ENCODE assay signal across 23 cellular contexts in the genomic region with DNA sequence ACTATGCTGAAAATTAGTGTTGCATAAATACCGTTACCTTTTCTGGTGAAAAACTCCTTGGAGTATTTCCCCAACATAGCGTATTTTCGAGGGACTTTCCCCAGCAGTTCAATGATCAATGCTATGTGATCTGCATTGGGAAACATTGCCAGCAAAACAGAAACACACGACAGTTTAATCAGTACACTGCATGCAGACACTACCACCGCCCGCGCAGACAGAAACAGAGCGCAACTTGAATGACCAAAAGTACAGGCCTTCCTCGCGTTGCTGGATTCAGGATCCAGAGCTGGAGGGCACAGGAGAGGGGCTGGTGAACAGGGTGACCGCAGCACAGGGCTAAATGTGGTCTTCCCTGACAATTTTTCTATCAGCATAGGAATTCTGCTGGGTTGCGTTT.
DNase-seq lines count a peak whose midpoint lies in the region; ATAC-seq, FAIRE-seq and TF ChIP-seq lines count a peak whose summit lies in the region.
"Had no signal": no experiment of that assay in that cellular context is flagged by ENCODE, and none has a peak within 500 bp of the region (broad histone marks: within the 10 kb centered on the region; RNA-seq: fewer than 3 reads in every experiment).

No MANE protein-coding gene starts in this region.

- no peak overlapping the region for H2AFZ ChIP-seq in KMS-11 (ENCODE audit: low read depth)
- H2AFZ ChIP-seq: PC-9 had no signal

- peaks cover 20% of the 10 kb centered on the region for H3K4me1 Mint-ChIP-seq in activated CD4-positive, alpha-beta T cell treated with anti-CD3 and anti-CD28 coated beads, Interleukin-2, amount 10 ng/mL, durations not matched to agents 7 days and 5 days
- H3K4me1 Mint-ChIP-seq in activated T-helper 17 cell treated with anti-CD3 and anti-CD28 coated beads, Interleukin-2, amount 50 U/mL, for 72 hours: peaks cover 13% of the 10 kb centered on the region
- no peaks in the 10 kb centered on the region for H3K4me1 Mint-ChIP-seq in osteocyte (ENCODE audit: unreplicated experiment)
- H3K4me1 Mint-ChIP-seq: CD14-positive monocyte had no signal

- H3K4me3 Mint-ChIP-seq in activated CD4-positive, alpha-beta T cell treated with anti-CD3 and anti-CD28 coated beads, Interleukin-2, amount 10 ng/mL, durations not matched to agents 7 days and 5 days: no peak overlapping the region
- H3K4me3 Mint-ChIP-seq in activated T-helper 17 cell treated with anti-CD3 and anti-CD28 coated beads, Interleukin-2, amount 50 U/mL, for 72 hours: no peak overlapping the region
- no peak overlapping the region for H3K4me3 Mint-ChIP-seq in osteocyte (ENCODE audit: unreplicated experiment)
- H3K4me3 Mint-ChIP-seq: CD14-positive monocyte had no signal

- H3K27ac ChIP-seq in KMS-11 (peak overlapping the region; percentile 92), right lobe of liver (no peak overlapping the region)
- H3K27ac ChIP-seq: 22Rv1, PC-9, SJCRH30 had no signal

- H3K36me3 Mint-ChIP-seq in activated CD4-positive, alpha-beta T cell treated with anti-CD3 and anti-CD28 coated beads, Interleukin-2, amount 10 ng/mL, durations not matched to agents 7 days and 5 days (ENCODE audit: low read depth): peaks cover 43% of the 10 kb centered on the region
- H3K36me3 Mint-ChIP-seq in activated T-helper 17 cell treated with anti-CD3 and anti-CD28 coated beads, Interleukin-2, amount 50 U/mL, for 72 hours (ENCODE audit: low read depth): peaks cover 66% of the 10 kb centered on the region
- peaks cover 25% of the 10 kb centered on the region for H3K36me3 Mint-ChIP-seq in osteocyte (ENCODE audit: unreplicated experiment)

- peaks cover 5% of the 10 kb centered on the region; the same call in 1 of the 2 replicates for H3K36me3 ChIP-seq in KMS-11 (ENCODE audit: insufficient read depth)
- H3K36me3 ChIP-seq in right lobe of liver: no peaks in the 10 kb centered on the region
- H3K36me3 ChIP-seq: BE2C had no signal

- H3K4me2 ChIP-seq in KMS-11: peak overlapping the region; percentile 86
- H3K4me2 ChIP-seq: PC-9 had no signal

- no peak overlapping the region for H3K9ac ChIP-seq in KMS-11

- no peaks in the 10 kb centered on the region for H4K20me1 ChIP-seq in KMS-11 (ENCODE audit: insufficient read depth)

- no peak for FAIRE-seq in frontal cortex (lab: Jason Lieb, UNC)
- FAIRE-seq: GM19239 had no signal

- 40% methylated on average over 12 of the region's 12 CpGs for WGBS in right lobe of liver (ENCODE audit: insufficient coverage, low coverage, low lambda C conversion rate, missing lambda C conversion rate)

- POLR2A ChIA-PET in activated CD4-positive, alpha-beta T cell treated with anti-CD3 and anti-CD28 coated beads, Interleukin-2, amount 10 ng/mL, durations not matched to agents 7 days and 5 days (lab: Charles Lee): no interaction called here

- no peaks in the 10 kb centered on the region for H3K9me3 ChIP-seq in right lobe of liver
- H3K9me3 ChIP-seq: BE2C, SJCRH30 had no signal

- peaks cover 44% of the 10 kb centered on the region for H3K79me2 ChIP-seq in KMS-11 (ENCODE audit: insufficient read depth, low read depth)

- peak overlapping the region; percentile 11 for H3K27ac Mint-ChIP-seq in activated CD4-positive, alpha-beta T cell treated with anti-CD3 and anti-CD28 coated beads, Interleukin-2, amount 10 ng/mL, durations not matched to agents 7 days and 5 days
- peak overlapping the region; percentile 36 for H3K27ac Mint-ChIP-seq in activated T-helper 17 cell treated with anti-CD3 and anti-CD28 coated beads, Interleukin-2, amount 50 U/mL, for 72 hours
- no peak overlapping the region for H3K27ac Mint-ChIP-seq in osteocyte (ENCODE audit: unreplicated experiment)

- no peaks in the 10 kb centered on the region for H3K9me3 Mint-ChIP-seq in activated CD4-positive, alpha-beta T cell treated with anti-CD3 and anti-CD28 coated beads, Interleukin-2, amount 10 ng/mL, durations not matched to agents 7 days and 5 days
- no peaks in the 10 kb centered on the region for H3K9me3 Mint-ChIP-seq in activated T-helper 17 cell treated with anti-CD3 and anti-CD28 coated beads, Interleukin-2, amount 50 U/mL, for 72 hours
- H3K9me3 Mint-ChIP-seq in osteocyte (ENCODE audit: unreplicated experiment): no peaks in the 10 kb centered on the region
- H3K9me3 Mint-ChIP-seq: CD14-positive monocyte had no signal

- TF ChIP-seq POLR2A in right lobe of liver (IDR thresholded peaks at IDR 0.05): no peak

- H3K27me3 ChIP-seq in KMS-11 (ENCODE audit: insufficient read depth, low read depth) (no peaks in the 10 kb centered on the region), right lobe of liver (no peaks in the 10 kb centered on the region)
- H3K27me3 ChIP-seq: BE2C, SJCRH30 had no signal

- H3K4me3 ChIP-seq in KMS-11 (IDR thresholded peaks at IDR 0.05; ENCODE audit: insufficient read depth, low read depth, low read length) (no peak overlapping the region), right lobe of liver (no peak overlapping the region)
- H3K4me3 ChIP-seq: PC-9, SJCRH30 had no signal

- H3K27me3 Mint-ChIP-seq in activated CD4-positive, alpha-beta T cell treated with anti-CD3 and anti-CD28 coated beads, Interleukin-2, amount 10 ng/mL, durations not matched to agents 7 days and 5 days: no peaks in the 10 kb centered on the region
- no peaks in the 10 kb centered on the region for H3K27me3 Mint-ChIP-seq in activated T-helper 17 cell treated with anti-CD3 and anti-CD28 coated beads, Interleukin-2, amount 50 U/mL, for 72 hours
- no peaks in the 10 kb centered on the region for H3K27me3 Mint-ChIP-seq in osteocyte (ENCODE audit: unreplicated experiment)

- no peak for DNase-seq in activated CD4-positive, alpha-beta T cell treated with anti-CD3 and anti-CD28 coated beads, Interleukin-2, amount 10 ng/mL, durations not matched to agents 7 days and 5 days
- no peak for DNase-seq in activated CD4-positive, alpha-beta T cell treated with anti-CD3 and anti-CD28 coated beads, Interleukin-2, amount 50 U/mL, for 1 hour
- DNase-seq in right lobe of liver (peak in 2 of 3 donors; percentile 49 to 60), osteocyte (ENCODE audit: extremely low spot score, unreplicated experiment) (no peak), frontal cortex (ENCODE audit: low spot score in 2 of 2) (no peak), GM03348 (ENCODE audit: low spot score) (no peak)
- DNase-seq: ACHN, BE2C, Calu3, DMS79 treated with DMSO at 0.1 percent for 48 hours, H7, NCI-H1417 treated with DMSO at 0.1 percent for 48 hours, NCI-H1694 treated with DMSO at 0.1 percent for 48 hours, NCI-H2081 treated with DMSO at 0.1 percent for 48 hours, NCI-H524, NCI-H748 treated with DMSO at 0.1 percent for 48 hours, PC-9, SJCRH30 had no signal

- H3K4me1 ChIP-seq in KMS-11 (ENCODE audit: low read depth, poor library complexity, severe bottlenecking) (peaks cover 82% of the 10 kb centered on the region), right lobe of liver (peaks cover 0 to 4% (median 0%) of the 10 kb centered on the region in 4 donors)
- H3K4me1 ChIP-seq: BE2C had no signal

- TF ChIP-seq CTCF in KMS-11 (conservative IDR thresholded peaks at IDR 0.05; ENCODE audit: low read depth, low read length): no peak
- no peak for TF ChIP-seq CTCF in right lobe of liver (IDR thresholded peaks at IDR 0.05)
- TF ChIP-seq CTCF in osteocyte (IDR thresholded peaks at IDR 0.05): no peak

- CTCF ChIA-PET in activated CD4-positive, alpha-beta T cell treated with anti-CD3 and anti-CD28 coated beads, Interleukin-2, amount 10 ng/mL, durations not matched to agents 7 days and 5 days (lab: Charles Lee): interaction anchor here (1.3 to 1.6 kb wide), 2 partner anchors 8 to 461 kb away, joined by 3 to 5 read pairs; no protein-coding TSS in a partner anchor

- intact Hi-C loops in right lobe of liver (cut with DNase I): no loop called here

- no peak for ATAC-seq in activated T-helper 17 cell treated with anti-CD3 and anti-CD28 coated beads, Interleukin-2, amount 50 U/mL, for 72 hours (replicated peaks)
- peak; percentile 45 to 91 (median 80) for ATAC-seq in right lobe of liver

Comparison
In these comparisons a context has a peak if more than half of its experiments do, and no peak if none do; other contexts are left out.
1. DNase-seq: peak in right lobe of liver (2 of 3); none in activated CD4-positive, alpha-beta T cell treated with anti-CD3 and anti-CD28 coated beads, Interleukin-2, amount 10 ng/mL, durations not matched to agents 7 days and 5 days (single experiment), activated CD4-positive, alpha-beta T cell treated with anti-CD3 and anti-CD28 coated beads, Interleukin-2, amount 50 U/mL, for 1 hour (single experiment), osteocyte (single experiment), frontal cortex (0 of 2) and GM03348 (single experiment).